ENCODE assay signal across 24 cellular contexts in genomic region chr2:120476141-120476540, GRCh38.
DNase-seq lines count a peak whose midpoint lies in the region; TF ChIP-seq lines count a peak whose summit lies in the region.
"Had no signal": no experiment of that assay in that cellular context is flagged by ENCODE, and none has a peak within 500 bp of the region (broad histone marks: within the 10 kb centered on the region; RNA-seq: fewer than 3 reads in every experiment).

No MANE protein-coding gene starts in this region.

- no peaks in the 10 kb centered on the region for H3K9me3 ChIP-seq in Peyer's patch
- peaks cover 0 to 15% (median 8%) of the 10 kb centered on the region in 8 donors for H3K9me3 ChIP-seq in spleen
- H3K9me3 ChIP-seq: uterus had no signal

- H3K27me3 ChIP-seq in Peyer's patch (no peaks in the 10 kb centered on the region), spleen (replicated peaks in 1 of 7) (peaks cover 0 to 14% (median 0%) of the 10 kb centered on the region in 7 donors)
- H3K27me3 ChIP-seq: brain microvascular endothelial cell, uterus had no signal

- TF ChIP-seq CTCF in Peyer's patch (IDR thresholded peaks at IDR 0.05) = no peak
- no peak for TF ChIP-seq CTCF in fibroblast of mammary gland (conservative IDR thresholded peaks at IDR 0.05; ENCODE audit: control insufficient read depth, insufficient read depth, low read depth, low read length)
- no peak for TF ChIP-seq CTCF in spleen (IDR thresholded peaks at IDR 0.05 in 8 of 11, conservative IDR thresholded peaks at IDR 0.05 in 3 of 11)

- TF ChIP-seq POLR2A in Peyer's patch (IDR thresholded peaks at IDR 0.05) (no peak), spleen (IDR thresholded peaks at IDR 0.05) (no peak)

- 88 to 98% (median 91%) methylated on average over 6 to 7 of the region's 7 CpGs for WGBS in spleen, 5 donors

- H3K27ac ChIP-seq in Peyer's patch (no peak overlapping the region), spleen (no peak overlapping the region)
- H3K27ac ChIP-seq: brain microvascular endothelial cell, SK-N-MC, uterus had no signal

- H3K4me3 ChIP-seq in Peyer's patch (no peak overlapping the region), fibroblast of mammary gland (ENCODE audit: control insufficient read depth, low read depth, low read length) (no peak overlapping the region), spleen (no peak overlapping the region)
- H3K4me3 ChIP-seq: SK-N-MC, uterus had no signal

- peak; percentile 52 for DNase-seq in HPDE6-E6E7 (ENCODE audit: extremely low spot score)
- peak in 2 of 3 donors; percentile 24 to 36 for DNase-seq in Peyer's patch
- peak; percentile 11 for DNase-seq in fibroblast of mammary gland (ENCODE audit: low read depth)
- peak; percentile 46 for DNase-seq in spleen
- DNase-seq in germinal center (ENCODE audit: low spot score) = no peak
- no peak for DNase-seq in superior temporal gyrus (ENCODE audit: extremely low spot score)
- no peak for DNase-seq in iPS-NIHi11 (ENCODE audit: low spot score)
- DNase-seq: activated CD4-positive, alpha-beta T cell treated with anti-CD3 and anti-CD28 coated beads for 36 hours; activated naive CD4-positive, alpha-beta T cell; activated T-cell treated with anti-CD3 and anti-CD28 coated beads, Interleukin-2, amount 50 U/mL, for 24 hours; brain microvascular endothelial cell; cortex of kidney; EL; H9; MM.1S; naive thymus-derived CD4-positive, alpha-beta T cell; NCI-H1417 treated with DMSO at 0.1 percent for 48 hours; NCI-H2107; NCI-H524 treated with DMSO at 0.1 percent for 48 hours; small intestine; stimulated activated CD4-positive, alpha-beta T cell treated with anti-CD3 and anti-CD28 coated beads, Interleukin-2, amount 100 ng/mL, for 24 hours; substantia nigra; uterus had no signal

- no peaks in the 10 kb centered on the region for H3K4me1 ChIP-seq in Peyer's patch
- H3K4me1 ChIP-seq in spleen = no peaks in the 10 kb centered on the region
- H3K4me1 ChIP-seq: uterus had no signal

- intact Hi-C loops in spleen (cut with DNase I; ENCODE audit: low total_unique reads) = no loop called here

- H3K36me3 ChIP-seq in Peyer's patch (no peaks in the 10 kb centered on the region), spleen (no peaks in the 10 kb centered on the region)
- H3K36me3 ChIP-seq: brain microvascular endothelial cell, uterus had no signal

Comparison
In these comparisons a context has a peak if more than half of its experiments do, and no peak if none do; other contexts are left out.
1. DNase-seq: peak in HPDE6-E6E7 (single experiment), Peyer's patch (2 of 3), fibroblast of mammary gland (single experiment) and spleen (single experiment); none in germinal center (single experiment), superior temporal gyrus (single experiment) and iPS-NIHi11 (single experiment).